In the genomic region with DNA sequence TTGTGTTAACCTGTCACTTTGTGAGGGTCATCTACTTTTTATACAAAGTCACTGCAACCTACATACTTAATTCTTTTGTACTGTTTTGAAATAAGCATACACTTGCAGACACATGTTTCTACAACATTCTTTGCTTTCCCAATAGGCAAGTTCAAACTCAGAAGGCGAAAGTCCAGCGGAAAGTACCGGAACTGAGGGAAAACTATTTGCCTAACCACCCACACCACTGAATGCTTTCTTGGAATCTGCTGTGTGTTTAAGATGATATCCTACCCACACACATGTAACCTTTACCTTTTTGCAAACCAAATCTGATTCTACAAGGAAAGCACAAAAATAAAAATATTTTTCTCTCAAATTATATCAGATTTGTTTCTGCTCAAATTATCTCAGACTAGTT, we compare ENCODE assay signal across 1 cellular context.
TF ChIP-seq lines count a peak whose summit lies in the region.

No MANE protein-coding gene starts in this region.

TF ChIP-seq in HepG2, 621 proteins besides CTCF, POLR2A, EP300 and RAD21 (continued from another document and continues in another):
- TF ChIP-seq, protein P1, sequence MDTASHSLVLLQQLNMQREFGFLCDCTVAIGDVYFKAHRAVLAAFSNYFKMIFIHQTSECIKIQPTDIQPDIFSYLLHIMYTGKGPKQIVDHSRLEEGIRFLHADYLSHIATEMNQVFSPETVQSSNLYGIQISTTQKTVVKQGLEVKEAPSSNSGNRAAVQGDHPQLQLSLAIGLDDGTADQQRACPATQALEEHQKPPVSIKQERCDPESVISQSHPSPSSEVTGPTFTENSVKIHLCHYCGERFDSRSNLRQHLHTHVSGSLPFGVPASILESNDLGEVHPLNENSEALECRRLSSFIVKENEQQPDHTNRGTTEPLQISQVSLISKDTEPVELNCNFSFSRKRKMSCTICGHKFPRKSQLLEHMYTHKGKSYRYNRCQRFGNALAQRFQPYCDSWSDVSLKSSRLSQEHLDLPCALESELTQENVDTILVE (CRISPR knock-in tag; IDR thresholded peaks at IDR 0.05): peak; percentile 69; the same call in 1 of the 2 replicates
- TF ChIP-seq HNF4G (IDR thresholded peaks at IDR 0.05; ENCODE audit: borderline replicate concordance, low read depth, low read length) (peak; percentile 97), HNF4G (CRISPR knock-in tag; IDR thresholded peaks at IDR 0.05; ENCODE audit: borderline replicate concordance, low read depth) (peak; percentile 89; the same call in 1 of the 2 replicates), DRAP1 (CRISPR knock-in tag; IDR thresholded peaks at IDR 0.05) (peak; percentile 52), ZNF256 (CRISPR knock-in tag; conservative IDR thresholded peaks at IDR 0.05) (no peak), KAT2B (IDR thresholded peaks at IDR 0.05; ENCODE audit: borderline replicate concordance, low read depth, low read length) (no peak), TCF7L2 (IDR thresholded peaks at IDR 0.05; ENCODE audit: low read depth, low read length) (no peak), ZBTB2 (CRISPR knock-in tag; IDR thresholded peaks at IDR 0.05; ENCODE audit: low read depth) (no peak), JUND (CRISPR knock-in tag; IDR thresholded peaks at IDR 0.05) (peak; percentile 35; the same call in 1 of the 2 replicates), ZNF317 (CRISPR knock-in tag; IDR thresholded peaks at IDR 0.05) (no peak), FOXP1 (IDR thresholded peaks at IDR 0.05) (no peak), FOXP1 (CRISPR knock-in tag; IDR thresholded peaks at IDR 0.05) (peak; percentile 89), CC2D1A (CRISPR knock-in tag; IDR thresholded peaks at IDR 0.05) (no peak), MEF2D (CRISPR knock-in tag; IDR thresholded peaks at IDR 0.05) (peak; percentile 67; the same call in 1 of the 2 replicates), SKI (IDR thresholded peaks at IDR 0.05; ENCODE audit: partially characterized antibody) (peak; percentile 92), ZSCAN25 (CRISPR knock-in tag; IDR thresholded peaks at IDR 0.05) (no peak), KLF6 (CRISPR knock-in tag; IDR thresholded peaks at IDR 0.05) (0 out of 2 replicates have a peak, but pooled peaks have one; percentile 30), ZNF615 (CRISPR knock-in tag; IDR thresholded peaks at IDR 0.05; ENCODE audit: borderline replicate concordance) (peak; percentile 27; the same call in 1 of the 2 replicates), JDP2 (CRISPR knock-in tag; IDR thresholded peaks at IDR 0.05; ENCODE audit: borderline replicate concordance) (no peak; the same call in 1 of the 2 replicates), PHB2 (IDR thresholded peaks at IDR 0.05; ENCODE audit: partially characterized antibody) (no peak), ZNF720 (CRISPR knock-in tag; IDR thresholded peaks at IDR 0.05) (no peak), TBL1XR1 (IDR thresholded peaks at IDR 0.05; ENCODE audit: borderline replicate concordance, low read length, partially characterized antibody) (peak; percentile 91), ZBTB7B (CRISPR knock-in tag; IDR thresholded peaks at IDR 0.05) (0 out of 2 replicates have a peak, but pooled peaks have one; percentile 56), ZNF274 (CRISPR knock-in tag; IDR thresholded peaks at IDR 0.05) (no peak), ZNF264 (CRISPR knock-in tag; IDR thresholded peaks at IDR 0.05) (0 out of 2 replicates have a peak, but pooled peaks have one; percentile 54), ZBTB20 (CRISPR knock-in tag; IDR thresholded peaks at IDR 0.05; ENCODE audit: borderline replicate concordance, low read depth) (peak; percentile 84; the same call in 1 of the 2 replicates), MED13 (CRISPR knock-in tag; IDR thresholded peaks at IDR 0.05) (peak; percentile 78; the same call in 1 of the 2 replicates), SALL1 (CRISPR knock-in tag; IDR thresholded peaks at IDR 0.05) (peak; percentile 95), SATB2 (CRISPR knock-in tag; IDR thresholded peaks at IDR 0.05) (no peak), YEATS4 (CRISPR knock-in tag; IDR thresholded peaks at IDR 0.05; ENCODE audit: borderline replicate concordance) (peak; percentile 40; the same call in 1 of the 2 replicates), IRF9 (CRISPR knock-in tag; IDR thresholded peaks at IDR 0.05; ENCODE audit: borderline replicate concordance) (no peak), ERF (CRISPR knock-in tag; IDR thresholded peaks at IDR 0.05) (peak; percentile 85), STAT6 (CRISPR knock-in tag; IDR thresholded peaks at IDR 0.05; ENCODE audit: borderline replicate concordance) (peak; percentile 63; the same call in 1 of the 2 replicates), BATF2 (CRISPR knock-in tag; IDR thresholded peaks at IDR 0.05) (no peak), ZMYM2 (CRISPR knock-in tag; IDR thresholded peaks at IDR 0.05) (peak; percentile 78), ATF4 (CRISPR knock-in tag; IDR thresholded peaks at IDR 0.05) (peak in 1 of 2 experiments; percentile 79; a peak in 2 of 4 replicates), NR2F6 (IDR thresholded peaks at IDR 0.05) (peak; percentile 80), NR2F6 (CRISPR knock-in tag; IDR thresholded peaks at IDR 0.05) (peak; percentile 88)
- TF ChIP-seq, protein P2, sequence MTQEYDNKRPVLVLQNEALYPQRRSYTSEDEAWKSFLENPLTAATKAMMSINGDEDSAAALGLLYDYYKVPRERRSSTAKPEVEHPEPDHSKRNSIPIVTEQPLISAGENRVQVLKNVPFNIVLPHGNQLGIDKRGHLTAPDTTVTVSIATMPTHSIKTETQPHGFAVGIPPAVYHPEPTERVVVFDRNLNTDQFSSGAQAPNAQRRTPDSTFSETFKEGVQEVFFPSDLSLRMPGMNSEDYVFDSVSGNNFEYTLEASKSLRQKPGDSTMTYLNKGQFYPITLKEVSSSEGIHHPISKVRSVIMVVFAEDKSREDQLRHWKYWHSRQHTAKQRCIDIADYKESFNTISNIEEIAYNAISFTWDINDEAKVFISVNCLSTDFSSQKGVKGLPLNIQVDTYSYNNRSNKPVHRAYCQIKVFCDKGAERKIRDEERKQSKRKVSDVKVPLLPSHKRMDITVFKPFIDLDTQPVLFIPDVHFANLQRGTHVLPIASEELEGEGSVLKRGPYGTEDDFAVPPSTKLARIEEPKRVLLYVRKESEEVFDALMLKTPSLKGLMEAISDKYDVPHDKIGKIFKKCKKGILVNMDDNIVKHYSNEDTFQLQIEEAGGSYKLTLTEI (CRISPR knock-in tag; conservative IDR thresholded peaks at IDR 0.05): no peak
- TF ChIP-seq, protein P3, sequence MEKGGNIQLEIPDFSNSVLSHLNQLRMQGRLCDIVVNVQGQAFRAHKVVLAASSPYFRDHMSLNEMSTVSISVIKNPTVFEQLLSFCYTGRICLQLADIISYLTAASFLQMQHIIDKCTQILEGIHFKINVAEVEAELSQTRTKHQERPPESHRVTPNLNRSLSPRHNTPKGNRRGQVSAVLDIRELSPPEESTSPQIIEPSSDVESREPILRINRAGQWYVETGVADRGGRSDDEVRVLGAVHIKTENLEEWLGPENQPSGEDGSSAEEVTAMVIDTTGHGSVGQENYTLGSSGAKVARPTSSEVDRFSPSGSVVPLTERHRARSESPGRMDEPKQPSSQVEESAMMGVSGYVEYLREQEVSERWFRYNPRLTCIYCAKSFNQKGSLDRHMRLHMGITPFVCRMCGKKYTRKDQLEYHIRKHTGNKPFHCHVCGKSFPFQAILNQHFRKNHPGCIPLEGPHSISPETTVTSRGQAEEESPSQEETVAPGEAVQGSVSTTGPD (CRISPR knock-in tag; IDR thresholded peaks at IDR 0.05): peak; percentile 56; the same call in 1 of the 2 replicates
- TF ChIP-seq, protein P4, sequence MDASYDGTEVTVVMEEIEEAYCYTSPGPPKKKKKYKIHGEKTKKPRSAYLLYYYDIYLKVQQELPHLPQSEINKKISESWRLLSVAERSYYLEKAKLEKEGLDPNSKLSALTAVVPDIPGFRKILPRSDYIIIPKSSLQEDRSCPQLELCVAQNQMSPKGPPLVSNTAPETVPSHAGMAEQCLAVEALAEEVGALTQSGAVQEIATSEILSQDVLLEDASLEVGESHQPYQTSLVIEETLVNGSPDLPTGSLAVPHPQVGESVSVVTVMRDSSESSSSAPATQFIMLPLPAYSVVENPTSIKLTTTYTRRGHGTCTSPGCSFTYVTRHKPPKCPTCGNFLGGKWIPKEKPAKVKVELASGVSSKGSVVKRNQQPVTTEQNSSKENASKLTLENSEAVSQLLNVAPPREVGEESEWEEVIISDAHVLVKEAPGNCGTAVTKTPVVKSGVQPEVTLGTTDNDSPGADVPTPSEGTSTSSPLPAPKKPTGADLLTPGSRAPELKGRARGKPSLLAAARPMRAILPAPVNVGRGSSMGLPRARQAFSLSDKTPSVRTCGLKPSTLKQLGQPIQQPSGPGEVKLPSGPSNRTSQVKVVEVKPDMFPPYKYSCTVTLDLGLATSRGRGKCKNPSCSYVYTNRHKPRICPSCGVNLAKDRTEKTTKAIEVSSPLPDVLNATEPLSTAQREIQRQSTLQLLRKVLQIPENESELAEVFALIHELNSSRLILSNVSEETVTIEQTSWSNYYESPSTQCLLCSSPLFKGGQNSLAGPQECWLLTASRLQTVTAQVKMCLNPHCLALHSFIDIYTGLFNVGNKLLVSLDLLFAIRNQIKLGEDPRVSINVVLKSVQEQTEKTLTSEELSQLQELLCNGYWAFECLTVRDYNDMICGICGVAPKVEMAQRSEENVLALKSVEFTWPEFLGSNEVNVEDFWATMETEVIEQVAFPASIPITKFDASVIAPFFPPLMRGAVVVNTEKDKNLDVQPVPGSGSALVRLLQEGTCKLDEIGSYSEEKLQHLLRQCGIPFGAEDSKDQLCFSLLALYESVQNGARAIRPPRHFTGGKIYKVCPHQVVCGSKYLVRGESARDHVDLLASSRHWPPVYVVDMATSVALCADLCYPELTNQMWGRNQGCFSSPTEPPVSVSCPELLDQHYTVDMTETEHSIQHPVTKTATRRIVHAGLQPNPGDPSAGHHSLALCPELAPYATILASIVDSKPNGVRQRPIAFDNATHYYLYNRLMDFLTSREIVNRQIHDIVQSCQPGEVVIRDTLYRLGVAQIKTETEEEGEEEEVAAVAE (CRISPR knock-in tag; IDR thresholded peaks at IDR 0.05; ENCODE audit: borderline replicate concordance): peak; percentile 73; the same call in 1 of the 2 replicates
- TF ChIP-seq, protein P5, sequence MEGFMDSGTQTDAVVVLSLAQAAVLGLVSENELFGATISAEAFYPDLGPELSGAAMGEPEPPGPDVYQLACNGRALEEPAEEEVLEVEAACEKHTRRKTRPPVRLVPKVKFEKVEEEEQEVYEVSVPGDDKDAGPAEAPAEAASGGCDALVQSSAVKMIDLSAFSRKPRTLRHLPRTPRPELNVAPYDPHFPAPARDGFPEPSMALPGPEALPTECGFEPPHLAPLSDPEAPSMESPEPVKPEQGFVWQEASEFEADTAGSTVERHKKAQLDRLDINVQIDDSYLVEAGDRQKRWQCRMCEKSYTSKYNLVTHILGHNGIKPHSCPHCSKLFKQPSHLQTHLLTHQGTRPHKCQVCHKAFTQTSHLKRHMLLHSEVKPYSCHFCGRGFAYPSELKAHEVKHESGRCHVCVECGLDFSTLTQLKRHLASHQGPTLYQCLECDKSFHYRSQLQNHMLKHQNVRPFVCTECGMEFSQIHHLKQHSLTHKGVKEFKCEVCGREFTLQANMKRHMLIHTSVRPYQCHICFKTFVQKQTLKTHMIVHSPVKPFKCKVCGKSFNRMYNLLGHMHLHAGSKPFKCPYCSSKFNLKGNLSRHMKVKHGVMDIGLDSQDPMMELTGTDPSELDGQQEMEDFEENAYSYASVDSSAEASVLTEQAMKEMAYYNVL (CRISPR knock-in tag; IDR thresholded peaks at IDR 0.05; ENCODE audit: borderline replicate concordance): peak; percentile 71; the same call in 1 of the 2 replicates
